ENCODE assay signal across 37 cellular contexts in genomic region chr6:116726947-116727346, GRCh38. TPM values are rescaled to one million over a fixed set of nuclear protein-coding genes. Genes with fewer than 3 reads are reported as not detected.
"Had no signal": no experiment of that assay in that cellular context is flagged by ENCODE, and none has a peak within 500 bp of the region (broad histone marks: within the 10 kb centered on the region; RNA-seq: fewer than 3 reads in every experiment).

No MANE protein-coding gene starts in this region.

- H3K9me3 ChIP-seq: body of pancreas, breast epithelium had no signal

- DNase-seq: activated B cell treated with CpG ODN at 0.5 μM for 24 hours; activated CD4-positive, alpha-beta memory T cell treated with anti-CD3 and anti-CD28 coated beads for 36 hours; activated CD4-positive, alpha-beta T cell treated with anti-CD3 and anti-CD28 coated beads for 4 hours; activated CD4-positive, alpha-beta T cell treated with anti-CD3 and anti-CD28 coated beads, Interleukin-2, amount 10 ng/mL, durations not matched to agents 24 days and 14 days; activated CD4-positive, alpha-beta T cell treated with anti-CD3 and anti-CD28 coated beads, Interleukin-2, amount 50 U/mL, for 1 hour; activated CD4-positive, alpha-beta T cell treated with anti-CD3 and anti-CD28 coated beads, Interleukin-2, amount 50 U/mL, for 4 hours; activated CD4-positive, CD25-positive, alpha-beta regulatory T cell treated with anti-CD3 and anti-CD28 coated beads, Interleukin-2, amount 50 U/mL, for 72 hours; activated CD8-positive, alpha-beta memory T cell treated with anti-CD3 and anti-CD28 coated beads, Interleukin-2, amount 50 U/mL, for 4 hours; activated CD8-positive, alpha-beta T cell treated with anti-CD3 and anti-CD28 coated beads for 36 hours; activated effector memory CD4-positive, alpha-beta T cell treated with anti-CD3 and anti-CD28 coated beads, Interleukin-2, amount 50 U/mL, for 16 hours; activated gamma-delta T cell treated with Interleukin-2 at 50 U/mL for 16 hours; activated naive CD4-positive, alpha-beta T cell; activated naive CD4-positive, alpha-beta T cell treated with anti-CD3 and anti-CD28 coated beads for 36 hours; activated naive CD4-positive, alpha-beta T cell treated with anti-CD3 and anti-CD28 coated beads, Interleukin-2, amount 50 U/mL, for 16 hours; activated naive CD8-positive, alpha-beta T cell treated with anti-CD3 and anti-CD28 coated beads for 36 hours; activated T-cell treated with anti-CD3 and anti-CD28 coated beads for 4 hours; activated T-cell treated with anti-CD3 and anti-CD28 coated beads, Interleukin-2, amount 50 U/mL, for 1 hour; activated T-cell treated with anti-CD3 and anti-CD28 coated beads, Interleukin-2, amount 50 U/mL, for 4 hours; activated T-cell treated with anti-CD3 and anti-CD28 coated beads, Interleukin-2, amount 50 U/mL, for 72 hours; adrenal gland; amniotic stem cell; aorta; body of pancreas; brain microvascular endothelial cell; central memory CD4-positive, alpha-beta T cell; T-helper 2 cell; T-helper 9 cell had no signal

- H3K27ac Mint-ChIP-seq: activated B cell treated with CpG ODN at 0.5 μM for 24 hours; activated CD4-positive, alpha-beta memory T cell treated with anti-CD3 and anti-CD28 coated beads for 36 hours; activated CD4-positive, alpha-beta T cell treated with anti-CD3 and anti-CD28 coated beads, Interleukin-2, amount 10 ng/mL, durations not matched to agents 24 days and 14 days; activated CD8-positive, alpha-beta T cell treated with anti-CD3 and anti-CD28 coated beads for 36 hours; activated naive CD4-positive, alpha-beta T cell treated with anti-CD3 and anti-CD28 coated beads for 36 hours; activated naive CD4-positive, alpha-beta T cell treated with anti-CD3 and anti-CD28 coated beads, Interleukin-2, amount 50 U/mL, for 72 hours; activated naive CD8-positive, alpha-beta T cell treated with anti-CD3 and anti-CD28 coated beads for 36 hours; activated T-cell treated with anti-CD3 and anti-CD28 coated beads, Interleukin-2, amount 50 U/mL, for 72 hours; activated T-helper 1 cell treated with anti-CD3 and anti-CD28 coated beads, Interleukin-12 subunit alpha, Interleukin-12 subunit beta, Interleukin-2, Interleukin-4 antibody, amounts not matched to agents 30 ng/mL and 10 ng/mL and 1 ng/mL, durations not matched to agents 14 hours and 24 hours and 36 hours; activated T-helper 17 cell treated with anti-CD3 and anti-CD28 coated beads, Interleukin-2, amount 50 U/mL, for 72 hours; T-helper 2 cell treated with Interferon-gamma antibody and Interleukin-4, amounts not matched to agents 5 μg/mL and 100 μg/mL, for 36 hours had no signal

- FAIRE-seq: astrocyte, TTC549 had no signal

- H3K4me3 ChIP-seq: adrenal gland, body of pancreas, breast epithelium had no signal

- H3K27me3 Mint-ChIP-seq: activated B cell treated with CpG ODN at 0.5 μM for 24 hours; activated CD4-positive, alpha-beta memory T cell treated with anti-CD3 and anti-CD28 coated beads for 36 hours; activated CD4-positive, alpha-beta T cell treated with anti-CD3 and anti-CD28 coated beads, Interleukin-2, amount 10 ng/mL, durations not matched to agents 24 days and 14 days; activated CD8-positive, alpha-beta T cell treated with anti-CD3 and anti-CD28 coated beads for 36 hours; activated naive CD8-positive, alpha-beta T cell treated with anti-CD3 and anti-CD28 coated beads for 36 hours; activated T-helper 17 cell treated with anti-CD3 and anti-CD28 coated beads, Interleukin-2, amount 50 U/mL, for 72 hours had no signal

- H3K4me1 Mint-ChIP-seq: activated B cell treated with CpG ODN at 0.5 μM for 24 hours; activated CD4-positive, alpha-beta T cell treated with anti-CD3 and anti-CD28 coated beads, Interleukin-2, amount 10 ng/mL, durations not matched to agents 24 days and 14 days; activated naive CD8-positive, alpha-beta T cell treated with anti-CD3 and anti-CD28 coated beads for 36 hours; activated T-helper 17 cell treated with anti-CD3 and anti-CD28 coated beads, Interleukin-2, amount 50 U/mL, for 72 hours had no signal

- H3K4me3 Mint-ChIP-seq: activated B cell treated with CpG ODN at 0.5 μM for 24 hours; activated CD4-positive, alpha-beta memory T cell treated with anti-CD3 and anti-CD28 coated beads for 36 hours; activated CD4-positive, alpha-beta T cell treated with anti-CD3 and anti-CD28 coated beads, Interleukin-2, amount 10 ng/mL, durations not matched to agents 24 days and 14 days; activated CD8-positive, alpha-beta T cell treated with anti-CD3 and anti-CD28 coated beads for 36 hours; activated naive CD4-positive, alpha-beta T cell treated with anti-CD3 and anti-CD28 coated beads for 36 hours; activated naive CD8-positive, alpha-beta T cell treated with anti-CD3 and anti-CD28 coated beads for 36 hours; activated T-cell treated with anti-CD3 and anti-CD28 coated beads, Interleukin-2, amount 50 U/mL, for 4 hours; activated T-cell treated with anti-CD3 and anti-CD28 coated beads, Interleukin-2, amount 50 U/mL, for 72 hours; activated T-helper 1 cell treated with anti-CD3 and anti-CD28 coated beads, Interleukin-12 subunit alpha, Interleukin-12 subunit beta, Interleukin-2, Interleukin-4 antibody, amounts not matched to agents 30 ng/mL and 10 ng/mL and 1 ng/mL, durations not matched to agents 14 hours and 24 hours and 36 hours; activated T-helper 17 cell treated with anti-CD3 and anti-CD28 coated beads, Interleukin-2, amount 50 U/mL, for 72 hours; T-helper 2 cell treated with Interferon-gamma antibody and Interleukin-4, amounts not matched to agents 5 μg/mL and 100 μg/mL, for 36 hours had no signal

- H3K4me1 ChIP-seq: body of pancreas, breast epithelium had no signal

- ATAC-seq: activated CD8-positive, alpha-beta T cell treated with anti-CD3 and anti-CD28 coated beads for 36 hours; activated naive CD4-positive, alpha-beta T cell treated with anti-CD3 and anti-CD28 coated beads, Interleukin-2, amount 50 U/mL, for 72 hours; activated T-cell treated with anti-CD3 and anti-CD28 coated beads, Interleukin-2, amount 50 U/mL, for 4 hours; activated T-cell treated with anti-CD3 and anti-CD28 coated beads, Interleukin-2, amount 50 U/mL, for 72 hours; activated T-helper 17 cell treated with anti-CD3 and anti-CD28 coated beads, Interleukin-2, amount 50 U/mL, for 72 hours; body of pancreas had no signal

- H3K27ac ChIP-seq: adrenal gland, body of pancreas, brain microvascular endothelial cell, breast epithelium, VCaP had no signal

- H3K27me3 ChIP-seq: adrenal gland, body of pancreas, brain microvascular endothelial cell, breast epithelium had no signal

RNA-seq across cellular contexts. Expression of gene FAM162B, which starts 38.6 kb away (rescaled TPM):
- total RNA-seq: activated B cell treated with CpG ODN at 0.5 μM for 24 hours; activated CD4-positive, alpha-beta memory T cell treated with anti-CD3 and anti-CD28 coated beads for 36 hours; activated CD4-positive, alpha-beta T cell treated with anti-CD3 and anti-CD28 coated beads, Interleukin-2, amount 10 ng/mL, durations not matched to agents 24 days and 14 days; activated CD8-positive, alpha-beta memory T cell treated with anti-CD3 and anti-CD28 coated beads for 36 hours; activated CD8-positive, alpha-beta T cell treated with anti-CD3 and anti-CD28 coated beads for 36 hours; activated naive CD4-positive, alpha-beta T cell treated with anti-CD3 and anti-CD28 coated beads for 36 hours; activated naive CD4-positive, alpha-beta T cell treated with anti-CD3 and anti-CD28 coated beads, Interleukin-2, amount 50 U/mL, for 72 hours; activated naive CD8-positive, alpha-beta T cell treated with anti-CD3 and anti-CD28 coated beads for 36 hours; activated T-cell treated with anti-CD3 and anti-CD28 coated beads, Interleukin-2, amount 50 U/mL, for 4 hours; activated T-cell treated with anti-CD3 and anti-CD28 coated beads, Interleukin-2, amount 50 U/mL, for 72 hours; activated T-helper 1 cell treated with anti-CD3 and anti-CD28 coated beads, Interleukin-12 subunit alpha, Interleukin-12 subunit beta, Interleukin-2, Interleukin-4 antibody, amounts not matched to agents 30 ng/mL and 10 ng/mL and 1 ng/mL, durations not matched to agents 14 hours and 24 hours and 36 hours; activated T-helper 17 cell treated with anti-CD3 and anti-CD28 coated beads, Interleukin-2, amount 50 U/mL, for 72 hours; astrocyte; body of pancreas; T-helper 1 cell treated with Interleukin-12 subunit alpha and Interleukin-12 subunit beta and Interleukin-4 antibody, amounts not matched to agents 30 ng/mL and 1 ng/mL, for 36 hours had no signal
